ENCODE assay signal across 20 cellular contexts in the genomic region with DNA sequence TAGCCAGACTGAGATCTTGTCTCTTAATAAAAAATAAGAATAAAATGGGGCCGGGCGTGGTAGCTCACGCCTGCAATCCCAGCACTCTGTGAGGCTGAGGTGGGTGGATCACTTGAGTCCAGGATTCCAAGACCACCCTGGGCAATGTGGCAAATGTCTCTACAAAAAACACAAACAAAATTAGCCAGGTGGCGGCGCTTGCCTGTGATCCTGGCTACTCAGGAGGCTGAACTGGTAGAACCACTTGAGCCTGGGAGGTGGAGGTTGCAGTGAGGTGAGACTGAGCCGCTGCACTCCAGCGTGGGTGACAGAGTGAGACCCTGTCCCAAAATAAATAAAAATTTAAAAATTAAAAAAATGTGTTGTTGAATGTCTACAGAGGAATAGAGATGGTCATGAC. TPM values are rescaled to one million over a fixed set of nuclear protein-coding genes. Genes with fewer than 3 reads are reported as not detected.
DNase-seq lines count a peak whose midpoint lies in the region; ATAC-seq and TF ChIP-seq lines count a peak whose summit lies in the region.
"Had no signal": no experiment of that assay in that cellular context is flagged by ENCODE, and none has a peak within 500 bp of the region (broad histone marks: within the 10 kb centered on the region; RNA-seq: fewer than 3 reads in every experiment).

No MANE protein-coding gene starts in this region.

- DNase-seq in Calu3: peak; percentile 65
- DNase-seq in GM12864 (ENCODE audit: low read depth): no peak
- peak; percentile 47 for DNase-seq in left kidney (ENCODE audit: low read depth, low spot score)
- no peak for DNase-seq in effector CD8-positive, alpha-beta T cell (lab: John Stamatoyannopoulos, UW)
- no peak for DNase-seq in CD8-positive, alpha-beta T cell
- DNase-seq: activated CD4-positive, CD25-positive, alpha-beta regulatory T cell; effector memory CD8-positive, alpha-beta T cell; MV-4-11; NCI-H2029; OCI-M1; stimulated activated CD4-positive, alpha-beta T cell treated with anti-CD3 and anti-CD28 coated beads, Interleukin-15, amount 100 ng/mL, for 24 hours had no signal

- H3K27me3 Mint-ChIP-seq in Calu3 (ENCODE audit: unreplicated experiment): peaks cover 33% of the 10 kb centered on the region
- peaks cover 25% of the 10 kb centered on the region for H3K27me3 Mint-ChIP-seq in CD8-positive, alpha-beta T cell (ENCODE audit: low read depth)

- no peak overlapping the region for H3K4me3 Mint-ChIP-seq in Calu3 (ENCODE audit: low read depth, unreplicated experiment)
- H3K4me3 Mint-ChIP-seq in CD8-positive, alpha-beta T cell: no peak overlapping the region
- H3K4me3 Mint-ChIP-seq: activated T-helper 1 cell treated with anti-CD3 and anti-CD28 coated beads, Interleukin-12 subunit alpha, Interleukin-12 subunit beta, Interleukin-2, Interleukin-4 antibody, amounts not matched to agents 30 ng/mL and 10 ng/mL and 1 ng/mL, durations not matched to agents 14 hours and 24 hours and 36 hours; effector memory CD8-positive, alpha-beta T cell had no signal

- no peaks in the 10 kb centered on the region for H3K79me2 ChIP-seq in OCI-LY1 (ENCODE audit: insufficient read depth, low read length)

- no peaks in the 10 kb centered on the region for H3F3A ChIP-seq in OCI-LY1 (ENCODE audit: insufficient read depth, low read length)

- no peaks in the 10 kb centered on the region for H3K9me3 ChIP-seq in OCI-LY1 (ENCODE audit: low read length)
- no peaks in the 10 kb centered on the region for H3K9me3 ChIP-seq in CD8-positive, alpha-beta T cell (ENCODE audit: low read length)
- H3K9me3 ChIP-seq: HAP-1, right atrium auricular region, suprapubic skin had no signal

- CTCF ChIA-PET in Calu3 (lab: Charles Lee): interaction anchor here (0.9 kb wide), 1 partner anchor 23 kb away, joined by 3 read pairs; a partner anchor contains a TSS
- CTCF ChIA-PET in CD8-positive, alpha-beta T cell (lab: Charles Lee): no interaction called here

- H3K36me3 ChIP-seq in OCI-LY1 (ENCODE audit: insufficient read depth, low read length): peaks cover 4% of the 10 kb centered on the region; the same call in 1 of the 2 replicates
- no peaks in the 10 kb centered on the region for H3K36me3 ChIP-seq in CD8-positive, alpha-beta T cell (ENCODE audit: insufficient read depth, low read length)
- H3K36me3 ChIP-seq: HAP-1, right atrium auricular region, suprapubic skin had no signal

- no peak overlapping the region for H3K27ac ChIP-seq in OCI-LY1 (ENCODE audit: low read depth, low read length, poor library complexity, severe bottlenecking)
- no peak overlapping the region for H3K27ac ChIP-seq in CD8-positive, alpha-beta T cell (ENCODE audit: low read depth, low read length)
- H3K27ac ChIP-seq: HL-60, right atrium auricular region, suprapubic skin had no signal

- peaks cover 24% of the 10 kb centered on the region for H3K36me3 Mint-ChIP-seq in Calu3 (ENCODE audit: insufficient read depth, unreplicated experiment)
- H3K36me3 Mint-ChIP-seq in CD8-positive, alpha-beta T cell: no peaks in the 10 kb centered on the region
- H3K36me3 Mint-ChIP-seq: activated naive CD8-positive, alpha-beta T cell; IgD-negative memory B cell had no signal

- no peak overlapping the region for H3K27ac Mint-ChIP-seq in Calu3 (ENCODE audit: unreplicated experiment)
- no peak overlapping the region for H3K27ac Mint-ChIP-seq in CD8-positive, alpha-beta T cell
- H3K27ac Mint-ChIP-seq: activated naive CD8-positive, alpha-beta T cell; activated T-helper 1 cell treated with anti-CD3 and anti-CD28 coated beads, Interleukin-12 subunit alpha, Interleukin-12 subunit beta, Interleukin-2, Interleukin-4 antibody, amounts not matched to agents 30 ng/mL and 10 ng/mL and 1 ng/mL, durations not matched to agents 14 hours and 24 hours and 36 hours; effector memory CD8-positive, alpha-beta T cell had no signal

- H2AFZ ChIP-seq in OCI-LY1 (ENCODE audit: low read length): no peak overlapping the region

- H3K4me2 ChIP-seq in OCI-LY1 (ENCODE audit: low read length): no peak overlapping the region

- H3K4me3 ChIP-seq in GM12864 (ENCODE audit: low read depth, low read length): no peak overlapping the region
- no peak overlapping the region for H3K4me3 ChIP-seq in OCI-LY1 (ENCODE audit: low read depth, low read length, poor library complexity, severe bottlenecking)
- no peak overlapping the region for H3K4me3 ChIP-seq in CD8-positive, alpha-beta T cell (ENCODE audit: low read depth, low read length)
- H3K4me3 ChIP-seq: HAP-1, right atrium auricular region, suprapubic skin had no signal

- POLR2A ChIA-PET in CD8-positive, alpha-beta T cell (lab: Charles Lee): no interaction called here

- H4K20me1 ChIP-seq in OCI-LY1 (ENCODE audit: insufficient read depth, low read length): no peaks in the 10 kb centered on the region

- no TSS peak for BruUV-seq in Calu3 (replicated peaks; lab: Mats Ljungman, UMichigan)

- peaks cover 24% of the 10 kb centered on the region for H3K4me1 ChIP-seq in OCI-LY1 (ENCODE audit: insufficient read depth, low read length, severe bottlenecking)
- H3K4me1 ChIP-seq in CD8-positive, alpha-beta T cell (ENCODE audit: insufficient read depth, low read length): peaks cover 14% of the 10 kb centered on the region

- H3K9ac ChIP-seq in OCI-LY1 (ENCODE audit: low read length): no peak overlapping the region

- no peaks in the 10 kb centered on the region for H3K9me3 Mint-ChIP-seq in Calu3 (ENCODE audit: low read depth, unreplicated experiment)
- H3K9me3 Mint-ChIP-seq in CD8-positive, alpha-beta T cell: no peaks in the 10 kb centered on the region
- H3K9me3 Mint-ChIP-seq: activated T-helper 1 cell treated with anti-CD3 and anti-CD28 coated beads, Interleukin-12 subunit alpha, Interleukin-12 subunit beta, Interleukin-2, Interleukin-4 antibody, amounts not matched to agents 30 ng/mL and 10 ng/mL and 1 ng/mL, durations not matched to agents 14 hours and 24 hours and 36 hours; effector memory CD8-positive, alpha-beta T cell; IgD-negative memory B cell had no signal

- H3K9me2 ChIP-seq in OCI-LY1 (ENCODE audit: low read depth, low read length): no peaks in the 10 kb centered on the region

- ATAC-seq in GM19463 (IDR thresholded peaks at IDR 0.05; ENCODE audit: unreplicated experiment): no peak
- ATAC-seq in CD8-positive, alpha-beta T cell: no peak
- ATAC-seq: effector memory CD8-positive, alpha-beta T cell had no signal

- peaks cover 8% of the 10 kb centered on the region for H3K4me1 Mint-ChIP-seq in Calu3 (ENCODE audit: low read depth, unreplicated experiment)
- peaks cover 9% of the 10 kb centered on the region for H3K4me1 Mint-ChIP-seq in CD8-positive, alpha-beta T cell (ENCODE audit: low read depth)

- intact Hi-C loops in Calu3 (cut with micrococcal nuclease; ENCODE audit: unreplicated experiment): no loop called here
- intact Hi-C loops in CD8-positive, alpha-beta T cell (cut with DNase I, micrococcal nuclease): loop anchor here in 1 of 2 experiments (5.0 kb wide), 1 partner anchor 72 kb away; a partner anchor contains a TSS

- no peak for TF ChIP-seq CTCF in Calu3 (IDR thresholded peaks at IDR 0.05; ENCODE audit: unreplicated experiment)
- TF ChIP-seq CTCF in GM12864 (IDR thresholded peaks at IDR 0.05; ENCODE audit: low read depth, low read length, missing control alignments): peak; percentile 23
- TF ChIP-seq CTCF in OCI-LY1 (IDR thresholded peaks at IDR 0.05; ENCODE audit: low read length): peak; percentile 32; the same call in 1 of the 2 replicates
- no peak for TF ChIP-seq CTCF in CD8-positive, alpha-beta T cell (IDR thresholded peaks at IDR 0.05)

- H3K27me3 ChIP-seq in OCI-LY1 (ENCODE audit: insufficient read depth, low read length): no peaks in the 10 kb centered on the region
- no peaks in the 10 kb centered on the region for H3K27me3 ChIP-seq in CD8-positive, alpha-beta T cell (ENCODE audit: insufficient read depth, low read length)
- H3K27me3 ChIP-seq: right atrium auricular region had no signal

RNA-seq across cellular contexts. Expression of a gene that starts 2.9 kb away (rescaled TPM):
- total RNA-seq in Calu3 (2022): 67.0 and 70.1 TPM in 2 replicates
- total RNA-seq in CD8-positive, alpha-beta T cell: 10 to 100 TPM; 27.1 to 30.0 TPM

RNA-seq across cellular contexts. Expression of a gene that starts 22.5 kb away (rescaled TPM):
- total RNA-seq in Calu3 (2022): 52.1 and 61.5 TPM in 2 replicates
- total RNA-seq in CD8-positive, alpha-beta T cell: under 1 TPM; 0.62 to 0.86 TPM

RNA-seq across cellular contexts. Expression of a gene that starts 27.0 kb away (rescaled TPM):
- 16.9 and 17.4 TPM in 2 replicates for total RNA-seq in Calu3 (2022)
- 1 to 10 TPM; 5.4 to 6.4 TPM for total RNA-seq in CD8-positive, alpha-beta T cell

Comparison
In these comparisons a context has a peak if more than half of its experiments do, and no peak if none do; other contexts are left out.
1. DNase-seq: peak in Calu3 (single experiment) and left kidney (single experiment); none in GM12864 (single experiment), effector CD8-positive, alpha-beta T cell (single experiment) and CD8-positive, alpha-beta T cell (0 of 7).
2. CTCF ChIP-seq: peak in GM12864 (single experiment) and OCI-LY1 (single experiment); none in Calu3 (single experiment) and CD8-positive, alpha-beta T cell (single experiment).
3. RNA of a gene that starts 22.5 kb away (total RNA-seq): 52.1 to 61.5 TPM in Calu3; 0.62 to 0.86 TPM in CD8-positive, alpha-beta T cell; every median in the first group is over 10 times any median in the second.